In the genomic region with DNA sequence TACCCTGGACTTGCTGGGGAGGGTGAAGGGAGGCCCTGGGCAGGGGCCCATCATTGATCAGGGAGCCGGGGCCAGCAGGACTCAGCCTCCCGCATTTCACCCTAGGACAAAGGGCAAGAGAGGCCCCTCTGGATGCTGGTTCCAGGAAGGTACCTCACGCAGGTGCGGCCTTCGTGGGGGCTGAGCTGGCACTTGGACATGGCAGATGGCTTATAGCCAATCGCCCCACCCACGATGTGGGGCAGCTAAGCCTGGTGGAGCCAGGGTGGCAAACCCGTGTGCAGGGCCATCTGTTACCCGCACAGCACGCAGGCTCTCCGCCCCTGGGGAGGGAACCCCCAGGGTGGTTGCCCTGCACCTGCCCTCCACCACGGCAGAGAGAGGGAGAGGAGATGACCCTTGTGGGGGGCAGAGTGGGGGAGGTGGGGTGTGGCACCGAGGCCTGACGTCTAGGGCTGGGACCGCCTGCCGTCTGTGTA, we compare ENCODE assay signal across 24 cellular contexts. TPM values are rescaled to one million over a fixed set of nuclear protein-coding genes. Genes with fewer than 3 reads are reported as not detected.
DNase-seq lines count a peak whose midpoint lies in the region; TF ChIP-seq lines count a peak whose summit lies in the region.
"Had no signal": no experiment of that assay in that cellular context is flagged by ENCODE, and none has a peak within 500 bp of the region (broad histone marks: within the 10 kb centered on the region; RNA-seq: fewer than 3 reads in every experiment).

No MANE protein-coding gene starts in this region.

- no peaks in the 10 kb centered on the region for H3K36me3 ChIP-seq in Peyer's patch
- H3K36me3 ChIP-seq: ascending aorta, heart right ventricle, upper lobe of left lung had no signal

- no peak overlapping the region for H3K27ac Mint-ChIP-seq in activated CD4-positive, alpha-beta memory T cell treated with anti-CD3 and anti-CD28 coated beads, Interleukin-2, amount 10 ng/mL, durations not matched to agents 7 days and 5 days
- H3K27ac Mint-ChIP-seq: activated naive CD4-positive, alpha-beta T cell treated with anti-CD3 and anti-CD28 coated beads, Interleukin-2, amount 10 ng/mL, durations not matched to agents 7 days and 5 days had no signal

- H3K36me3 Mint-ChIP-seq in activated CD4-positive, alpha-beta memory T cell treated with anti-CD3 and anti-CD28 coated beads, Interleukin-2, amount 10 ng/mL, durations not matched to agents 7 days and 5 days (ENCODE audit: low read depth), result no peaks in the 10 kb centered on the region
- H3K36me3 Mint-ChIP-seq: activated naive CD4-positive, alpha-beta T cell treated with anti-CD3 and anti-CD28 coated beads, Interleukin-2, amount 10 ng/mL, durations not matched to agents 7 days and 5 days had no signal

- CTCF ChIA-PET in activated CD4-positive, alpha-beta memory T cell treated with anti-CD3 and anti-CD28 coated beads, Interleukin-2, amount 10 ng/mL, durations not matched to agents 7 days and 5 days (lab: Charles Lee), result no interaction called here

- no peak for TF ChIP-seq POLR2A in Peyer's patch (IDR thresholded peaks at IDR 0.05)

- H3K4me1 Mint-ChIP-seq in activated CD4-positive, alpha-beta memory T cell treated with anti-CD3 and anti-CD28 coated beads, Interleukin-2, amount 10 ng/mL, durations not matched to agents 7 days and 5 days, result peaks cover 3% of the 10 kb centered on the region

- DNase-seq in NCI-H510A treated with DMSO at 0.1 percent for 48 hours (lab: John Stamatoyannopoulos, UW), result peak; percentile 23
- DNase-seq in NCI-H510A (lab: John Stamatoyannopoulos, UW), result no peak
- DNase-seq in D341Med (ENCODE audit: low spot score), result peak; percentile 74
- peak in 1 of 3 donors; percentile 75 for DNase-seq in Peyer's patch
- peak; percentile 8 for DNase-seq in myocyte (ENCODE audit: low read depth)
- DNase-seq in amniotic stem cell (lab: John Stamatoyannopoulos, UW), result no peak
- DNase-seq in activated CD4-positive, alpha-beta memory T cell treated with anti-CD3 and anti-CD28 coated beads, Interleukin-2, amount 10 ng/mL, durations not matched to agents 7 days and 5 days, result no peak
- DNase-seq in MV-4-11 (lab: John Stamatoyannopoulos, UW), result no peak
- DNase-seq: activated CD4-positive, alpha-beta T cell treated with anti-CD3 and anti-CD28 coated beads for 1 hour; activated naive CD4-positive, alpha-beta T cell treated with anti-CD3 and anti-CD28 coated beads, Interleukin-2, amount 10 ng/mL, durations not matched to agents 7 days and 5 days; DMS79 treated with DMSO at 0.1 percent for 48 hours; heart right ventricle; Kasumi-1; mammary epithelial cell; PC-9; stimulated activated naive CD4-positive, alpha-beta T cell had no signal

- H3K27me3 ChIP-seq in Peyer's patch, result no peaks in the 10 kb centered on the region
- H3K27me3 ChIP-seq: ascending aorta, upper lobe of left lung had no signal

- no peaks in the 10 kb centered on the region for H3K9me3 ChIP-seq in Peyer's patch
- H3K9me3 ChIP-seq: ascending aorta, heart right ventricle, upper lobe of left lung had no signal

- peaks cover 6% of the 10 kb centered on the region for H3K27me3 Mint-ChIP-seq in activated CD4-positive, alpha-beta memory T cell treated with anti-CD3 and anti-CD28 coated beads, Interleukin-2, amount 10 ng/mL, durations not matched to agents 7 days and 5 days

- H3K9me3 Mint-ChIP-seq in activated CD4-positive, alpha-beta memory T cell treated with anti-CD3 and anti-CD28 coated beads, Interleukin-2, amount 10 ng/mL, durations not matched to agents 7 days and 5 days, result no peaks in the 10 kb centered on the region
- H3K9me3 Mint-ChIP-seq: activated naive CD4-positive, alpha-beta T cell treated with anti-CD3 and anti-CD28 coated beads, Interleukin-2, amount 10 ng/mL, durations not matched to agents 7 days and 5 days; neural crest cell had no signal

- POLR2A ChIA-PET in activated CD4-positive, alpha-beta memory T cell treated with anti-CD3 and anti-CD28 coated beads, Interleukin-2, amount 10 ng/mL, durations not matched to agents 7 days and 5 days (lab: Charles Lee), result no interaction called here

- H3K4me3 ChIP-seq in Peyer's patch, result peak overlapping the region in 2 of 4 donors; percentile 45 to 47
- H3K4me3 ChIP-seq: ascending aorta, heart right ventricle, PC-9, upper lobe of left lung had no signal

- TF ChIP-seq CTCF in Peyer's patch (IDR thresholded peaks at IDR 0.05), result no peak

- H3K4me3 Mint-ChIP-seq in activated CD4-positive, alpha-beta memory T cell treated with anti-CD3 and anti-CD28 coated beads, Interleukin-2, amount 10 ng/mL, durations not matched to agents 7 days and 5 days, result no peak overlapping the region
- H3K4me3 Mint-ChIP-seq: activated naive CD4-positive, alpha-beta T cell treated with anti-CD3 and anti-CD28 coated beads, Interleukin-2, amount 10 ng/mL, durations not matched to agents 7 days and 5 days; neural crest cell had no signal

- peak overlapping the region in 3 of 4 donors; percentile 68 to 92 (median 91) for H3K27ac ChIP-seq in Peyer's patch
- H3K27ac ChIP-seq: ascending aorta, PC-9, upper lobe of left lung had no signal

- H3K4me1 ChIP-seq in Peyer's patch, result peaks cover 0 to 42% (median 6%) of the 10 kb centered on the region in 4 donors
- H3K4me1 ChIP-seq: ascending aorta had no signal

RNA-seq across cellular contexts. Expression of gene TFF3, which starts 2.5 kb away (rescaled TPM):
- total RNA-seq in Peyer's patch (1,000 to 10,000 TPM in 1 of 4 donors, 100 to 1,000 TPM in 3; 178 to 1,063 (median 636) TPM), myocyte (0.83 and 3.1 TPM in 2 replicates)
- polyA plus RNA-seq in myocyte (2012), result not detected
- not detected for total RNA-seq in activated CD4-positive, alpha-beta memory T cell treated with anti-CD3 and anti-CD28 coated beads, Interleukin-2, amount 10 ng/mL, durations not matched to agents 7 days and 5 days
- total RNA-seq: A673, ascending aorta, HT1080, mammary epithelial cell, NCI-H460, neural crest cell, PC-9 had no signal
- polyA plus RNA-seq: mammary epithelial cell had no signal

RNA-seq across cellular contexts. Expression of gene TFF2, which starts 38.1 kb away (rescaled TPM):
- total RNA-seq in Peyer's patch (1 to 10 TPM in 1 of 4 donors, not detected in 3; 6.7 TPM), myocyte (not detected in 2 replicates)
- polyA plus RNA-seq in myocyte (2012), result not detected
- not detected for total RNA-seq in activated CD4-positive, alpha-beta memory T cell treated with anti-CD3 and anti-CD28 coated beads, Interleukin-2, amount 10 ng/mL, durations not matched to agents 7 days and 5 days
- total RNA-seq: A673, ascending aorta, chondrocyte, heart right ventricle, HT1080, mammary epithelial cell, NCI-H460, neural crest cell, renal cortical epithelial cell, upper lobe of left lung had no signal
- polyA plus RNA-seq: heart right ventricle, mammary epithelial cell had no signal

RNA-seq across cellular contexts. Expression of gene TFF1, which starts 53.7 kb away (rescaled TPM):
- total RNA-seq in Peyer's patch, result 100 to 1,000 TPM in 2 of 4 donors, 10 to 100 TPM in 1, not detected in 1; 32.4 to 136 (median 103) TPM
- total RNA-seq in myocyte, result not detected in 2 replicates
- polyA plus RNA-seq in myocyte (2012), result not detected
- total RNA-seq in activated CD4-positive, alpha-beta memory T cell treated with anti-CD3 and anti-CD28 coated beads, Interleukin-2, amount 10 ng/mL, durations not matched to agents 7 days and 5 days, result not detected
- total RNA-seq: A673, ascending aorta, chondrocyte, heart right ventricle, HT1080, mammary epithelial cell, NCI-H460, neural crest cell, renal cortical epithelial cell had no signal
- polyA plus RNA-seq: heart right ventricle, mammary epithelial cell had no signal

Comparison
In these comparisons a context has a peak if more than half of its experiments do, and no peak if none do; other contexts are left out.
1. DNase-seq: peak in NCI-H510A treated with DMSO at 0.1 percent for 48 hours (single experiment), D341Med (single experiment) and myocyte (single experiment); none in NCI-H510A (single experiment), amniotic stem cell (single experiment), activated CD4-positive, alpha-beta memory T cell treated with anti-CD3 and anti-CD28 coated beads, Interleukin-2, amount 10 ng/mL, durations not matched to agents 7 days and 5 days (single experiment) and MV-4-11 (single experiment).
2. RNA of gene TFF3, which starts 2.5 kb away (total RNA-seq): 178 to 1,063 TPM in Peyer's patch; 0.83 to 3.1 TPM in myocyte and not detected in activated CD4-positive, alpha-beta memory T cell treated with anti-CD3 and anti-CD28 coated beads, Interleukin-2, amount 10 ng/mL, durations not matched to agents 7 days and 5 days; every median in the first group is over 10 times any median in the second.